Comparison of ENCODE assay signal across 24 cellular contexts in the genomic region with DNA sequence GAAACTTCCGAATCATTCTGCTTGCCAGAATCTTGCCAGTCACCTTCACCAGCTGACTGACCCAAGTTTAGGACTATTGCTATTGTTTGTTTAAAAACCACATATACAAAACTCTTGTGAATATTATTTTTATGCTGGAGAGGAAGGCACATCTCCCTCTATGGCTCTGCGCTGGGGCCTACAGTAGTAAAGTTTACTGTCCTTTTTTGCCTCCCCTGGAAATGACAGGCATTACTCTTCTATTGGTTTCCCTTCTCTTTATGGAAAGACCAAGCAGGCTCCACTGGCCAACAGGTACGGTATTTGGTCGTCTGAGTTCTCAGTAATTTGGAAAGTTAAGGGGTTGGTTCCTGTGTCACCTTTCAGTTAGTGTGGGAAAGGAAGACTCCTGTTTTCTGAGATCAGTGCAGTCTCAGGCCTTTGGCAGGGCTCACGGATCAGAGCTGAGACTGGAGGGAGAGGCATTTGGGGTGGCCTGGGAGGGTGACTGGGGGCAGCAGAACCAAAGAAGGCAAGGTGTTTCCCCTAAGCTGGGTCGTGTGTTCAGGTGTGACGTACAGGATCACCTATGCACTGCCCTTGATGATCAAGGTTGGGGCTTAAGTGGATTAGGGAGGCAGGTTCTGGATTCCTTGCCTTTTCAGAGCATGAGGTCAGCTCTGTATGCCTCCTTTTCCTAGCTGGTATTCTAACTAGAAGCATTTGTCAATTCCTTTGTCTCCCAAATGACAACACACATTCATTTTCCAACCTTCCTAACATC. TPM values are rescaled to one million over a fixed set of nuclear protein-coding genes. Genes with fewer than 3 reads are reported as not detected.
DNase-seq lines count a peak whose midpoint lies in the region; ATAC-seq, FAIRE-seq and TF ChIP-seq lines count a peak whose summit lies in the region.
"Had no signal": no experiment of that assay in that cellular context is flagged by ENCODE, and none has a peak within 500 bp of the region (broad histone marks: within the 10 kb centered on the region; RNA-seq: fewer than 3 reads in every experiment).

No MANE protein-coding gene starts in this region.

- H3K4me1 Mint-ChIP-seq in GM23338: peaks cover 12% of the 10 kb centered on the region
- H3K4me1 Mint-ChIP-seq in activated T-helper 17 cell treated with anti-CD3 and anti-CD28 coated beads, Interleukin-2, amount 50 U/mL, for 72 hours: no peaks in the 10 kb centered on the region
- H3K4me1 Mint-ChIP-seq: CD4-positive, alpha-beta memory T cell had no signal

- CTCF ChIA-PET in K562 (lab: Yijun Ruan, JAX; ENCODE audit: low intra/inter-chr PET ratio): no interaction called here
- CTCF ChIA-PET in HEK293T (lab: Yijun Ruan, JAX): interaction anchor here (0.6 kb wide), 1 partner anchor 1447 kb away, joined by 3 read pairs; no protein-coding TSS in a partner anchor

- H3K27me3 Mint-ChIP-seq in GM23338 (ENCODE audit: insufficient read depth, low read depth, poor library complexity): peaks cover 4% of the 10 kb centered on the region
- peaks cover 5% of the 10 kb centered on the region for H3K27me3 Mint-ChIP-seq in activated T-helper 17 cell treated with anti-CD3 and anti-CD28 coated beads, Interleukin-2, amount 50 U/mL, for 72 hours

- H3K4me1 ChIP-seq in GM23338 (ENCODE audit: insufficient read depth) (no peaks in the 10 kb centered on the region), K562 (replicated peaks in 1 of 2; ENCODE audit: control insufficient read depth in 2 of 2, insufficient read depth in 2 of 2, low read length in 2 of 2) (no peaks in the 10 kb centered on the region), trophoblast cell (ENCODE audit: control insufficient read depth in 1 of 2, insufficient read depth in 2 of 2, low read length in 2 of 2) (peaks cover 7 to 8% of the 10 kb centered on the region in 2 experiments)
- H3K4me1 ChIP-seq: BLaER1 had no signal

- no peak overlapping the region for H2BK5ac ChIP-seq in trophoblast cell (ENCODE audit: low read depth, low read length, poor library complexity)

- H3K14ac ChIP-seq in trophoblast cell (ENCODE audit: low read length): no peak overlapping the region

- no peaks in the 10 kb centered on the region for H3K36me3 Mint-ChIP-seq in GM23338 (ENCODE audit: low read depth)
- H3K36me3 Mint-ChIP-seq in activated T-helper 17 cell treated with anti-CD3 and anti-CD28 coated beads, Interleukin-2, amount 50 U/mL, for 72 hours (ENCODE audit: low read depth): no peaks in the 10 kb centered on the region
- H3K36me3 Mint-ChIP-seq: CD4-positive, alpha-beta memory T cell had no signal

- no peak overlapping the region for H3K4ac ChIP-seq in trophoblast cell (ENCODE audit: low read depth, low read length)

- no peak overlapping the region for H4K8ac ChIP-seq in trophoblast cell (ENCODE audit: low read depth, low read length)

- DNase-seq in GM23338 (ENCODE audit: low spot score): peak; percentile 42
- no peak for DNase-seq in K562 (ENCODE audit: extremely low read depth in 1 of 4, low spot score in 3 of 4)
- DNase-seq in islet precursor cell: peak; percentile 67
- peak in 1 of 2 donors; percentile 32 for DNase-seq in trophoblast cell
- no peak for DNase-seq in HEK293T (ENCODE audit: extremely low spot score)
- no peak for DNase-seq in stimulated activated naive CD4-positive, alpha-beta T cell treated with Interleukin-2 at 50 U/mL for 16 hours (lab: John Stamatoyannopoulos, UW)
- DNase-seq: CD4-positive, alpha-beta memory T cell; DMS53; EL; HCEC 1CT; KG1; MV-4-11; NCI-H1417; NCI-H187; NCI-H2227 treated with DMSO at 0.1 percent for 48 hours; NCI-H510A treated with DMSO at 0.1 percent for 48 hours; NCI-H774; OCI-M1; Right ventricle myocardium superior had no signal

- no peak overlapping the region for H2AFZ ChIP-seq in GM23338
- H2AFZ ChIP-seq in K562 (ENCODE audit: low read depth, low read length): no peak overlapping the region
- H2AFZ ChIP-seq in trophoblast cell (ENCODE audit: insufficient read depth, low read length, poor library complexity): no peak overlapping the region

- H3K9ac ChIP-seq in K562 (ENCODE audit: insufficient read depth in 1 of 2, low read depth in 2 of 2, low read length in 2 of 2) (no peak overlapping the region), trophoblast cell (ENCODE audit: low read length) (no peak overlapping the region)
- H3K9ac ChIP-seq: BLaER1 had no signal

- intact Hi-C loops in K562 (cut with micrococcal nuclease): no loop called here

- no peak overlapping the region for H2BK12ac ChIP-seq in trophoblast cell (ENCODE audit: low read length)

- H3K18ac ChIP-seq in trophoblast cell (ENCODE audit: low read length): no peak overlapping the region

- 23% methylated on average over 7 of the region's 7 CpGs for WGBS in K562 (ENCODE audit: insufficient coverage, low coverage, missing lambda C conversion rate)
- no CpG with 5 or more reads among the region's 7 CpGs for WGBS in trophoblast cell (ENCODE audit: extremely low coverage, insufficient coverage, insufficient read length)

- no peak overlapping the region for H2AK5ac ChIP-seq in trophoblast cell (ENCODE audit: low read length)

- H3K4me2 ChIP-seq in GM23338: no peak overlapping the region; the same call in 1 of the 2 replicates
- H3K4me2 ChIP-seq in K562 (ENCODE audit: insufficient read depth, low read length): no peak overlapping the region
- H3K4me2 ChIP-seq in trophoblast cell (ENCODE audit: low read length): peak overlapping the region; percentile 11
- H3K4me2 ChIP-seq: BLaER1 had no signal

- peaks cover 3% of the 10 kb centered on the region for H3K79me1 ChIP-seq in trophoblast cell (ENCODE audit: low read length)

- no peak overlapping the region for H3K23ac ChIP-seq in trophoblast cell (ENCODE audit: low read length)

- TF ChIP-seq EP300 in K562 (IDR thresholded peaks at IDR 0.05; ENCODE audit: low read length): no peak

- no peak overlapping the region for H2BK120ac ChIP-seq in trophoblast cell (ENCODE audit: insufficient read depth, low read length, poor library complexity)

- TF ChIP-seq RAD21 in K562 (CRISPR knock-in tag; conservative IDR thresholded peaks at IDR 0.05 in 1 of 2, IDR thresholded peaks at IDR 0.05 in 1 of 2): no peak

- POLR2A ChIA-PET in K562 (lab: Yijun Ruan, JAX) (no interaction called here), HEK293T (lab: Yijun Ruan, JAX) (no interaction called here)

- H3K9me3 ChIP-seq in K562 (replicated peaks; ENCODE audit: control insufficient read depth, insufficient read depth, low read depth, low read length) (no peaks in the 10 kb centered on the region), trophoblast cell (ENCODE audit: insufficient read depth, low read depth, low read length) (no peaks in the 10 kb centered on the region)
- H3K9me3 ChIP-seq: BLaER1 had no signal

- peak overlapping the region; percentile 25 for H4K91ac ChIP-seq in trophoblast cell (ENCODE audit: low read depth, low read length)

- no peak overlapping the region for H3K27ac Mint-ChIP-seq in GM23338
- no peak overlapping the region for H3K27ac Mint-ChIP-seq in activated T-helper 17 cell treated with anti-CD3 and anti-CD28 coated beads, Interleukin-2, amount 50 U/mL, for 72 hours
- H3K27ac Mint-ChIP-seq: CD4-positive, alpha-beta memory T cell had no signal

- ATAC-seq in GM23338 (peak; percentile 80), K562 (peak; percentile 59), GM18868 (IDR thresholded peaks at IDR 0.05; ENCODE audit: unreplicated experiment) (no peak)
- ATAC-seq in activated T-helper 17 cell treated with anti-CD3 and anti-CD28 coated beads, Interleukin-2, amount 50 U/mL, for 72 hours (replicated peaks): no peak

- H3K9me1 ChIP-seq in K562 (ENCODE audit: control insufficient read depth, insufficient read depth, low read length): no peaks in the 10 kb centered on the region

- no peaks in the 10 kb centered on the region for H3F3A ChIP-seq in GM23338 (replicated peaks; ENCODE audit: low read depth)

- H3K79me2 ChIP-seq in GM23338 (replicated peaks; ENCODE audit: insufficient read depth) (no peaks in the 10 kb centered on the region), K562 (ENCODE audit: control insufficient read depth, insufficient read depth, low read length) (no peaks in the 10 kb centered on the region), trophoblast cell (ENCODE audit: control insufficient read depth, insufficient read depth, low read length, poor library complexity) (no peaks in the 10 kb centered on the region)

- no peaks in the 10 kb centered on the region for H3K36me3 ChIP-seq in GM23338 (ENCODE audit: insufficient read depth)
- no peaks in the 10 kb centered on the region for H3K36me3 ChIP-seq in K562 (ENCODE audit: control insufficient read depth, insufficient read depth, low read length)
- H3K36me3 ChIP-seq in trophoblast cell (ENCODE audit: control insufficient read depth in 1 of 2, insufficient read depth in 2 of 2, low read length in 2 of 2): no peaks in the 10 kb centered on the region
- H3K36me3 ChIP-seq: BLaER1 had no signal

- no peak overlapping the region for H4K12ac ChIP-seq in trophoblast cell (ENCODE audit: low read depth, low read length)

- H3K4me3 ChIP-seq in GM23338 (no peak overlapping the region), K562 (no peak overlapping the region), trophoblast cell (ENCODE audit: low read depth, low read length) (no peak overlapping the region)
- H3K4me3 ChIP-seq: BLaER1 had no signal

- H3K4me3 Mint-ChIP-seq in GM23338: no peak overlapping the region
- H3K4me3 Mint-ChIP-seq in activated T-helper 17 cell treated with anti-CD3 and anti-CD28 coated beads, Interleukin-2, amount 50 U/mL, for 72 hours: no peak overlapping the region
- H3K4me3 Mint-ChIP-seq: CD4-positive, alpha-beta memory T cell had no signal

- in situ Hi-C loops in K562 (cut with MboI): no loop called here

- no peaks in the 10 kb centered on the region for H3K9me2 ChIP-seq in GM23338 (ENCODE audit: insufficient read depth)

- H3K27me3 ChIP-seq in GM23338 (ENCODE audit: insufficient read depth): no peaks in the 10 kb centered on the region
- peaks cover 3 to 10% of the 10 kb centered on the region in 2 experiments; a peak in 3 of 5 replicates for H3K27me3 ChIP-seq in K562 (ENCODE audit: control insufficient read depth in 2 of 2, insufficient read depth in 2 of 2, low read length in 2 of 2)
- no peaks in the 10 kb centered on the region for H3K27me3 ChIP-seq in trophoblast cell (ENCODE audit: insufficient read depth, low read length)
- H3K27me3 ChIP-seq: BLaER1 had no signal

- H3K27ac ChIP-seq in GM23338 (ENCODE audit: low read depth) (no peak overlapping the region), K562 (ENCODE audit: extremely low read depth, low read depth, low read length) (no peak overlapping the region), trophoblast cell (ENCODE audit: low read depth, low read length) (peak overlapping the region; percentile 35)
- H3K27ac ChIP-seq: BLaER1 had no signal

- no peaks in the 10 kb centered on the region for H3K9me3 Mint-ChIP-seq in GM23338
- H3K9me3 Mint-ChIP-seq in activated T-helper 17 cell treated with anti-CD3 and anti-CD28 coated beads, Interleukin-2, amount 50 U/mL, for 72 hours: no peaks in the 10 kb centered on the region
- H3K9me3 Mint-ChIP-seq: CD4-positive, alpha-beta memory T cell had no signal

- BruUV-seq in K562 (replicated peaks; lab: Mats Ljungman, UMichigan): no TSS peak

- no peak for FAIRE-seq in K562 (lab: Jason Lieb, UNC)
- FAIRE-seq: GM12892, GM18507 had no signal

- H4K20me1 ChIP-seq in GM23338 (replicated peaks; ENCODE audit: insufficient read depth): no peaks in the 10 kb centered on the region
- no peaks in the 10 kb centered on the region for H4K20me1 ChIP-seq in K562 (replicated peaks; ENCODE audit: control insufficient read depth, insufficient read depth, low read length)
- H4K20me1 ChIP-seq: BLaER1 had no signal

- no peak for TF ChIP-seq CTCF in GM23338 (conservative IDR thresholded peaks at IDR 0.05; ENCODE audit: low read depth in 2 of 2)
- no peak for TF ChIP-seq CTCF in K562 (IDR thresholded peaks at IDR 0.05 in 2 of 3, conservative IDR thresholded peaks at IDR 0.05 in 1 of 3; ENCODE audit: insufficient read depth in 2 of 3, low read depth in 1 of 3, low read length in 3 of 3)

- no peak for TF ChIP-seq POLR2A in K562 (conservative IDR thresholded peaks at IDR 0.05)

RNA-seq across cellular contexts. Expression of gene KIF5B, which starts 16.0 kb away (rescaled TPM):
- total RNA-seq in GM23338 (2014; rRNA removed; shearing (Covaris generic)): 81.8 and 86.4 TPM in 2 replicates
- polyA plus RNA-seq in GM23338 (2016; fragmentation: Nextera tagmentation; extraction: Ambion mirVana) (49.5 and 63.5 TPM in 2 replicates), K562 (2011; rRNA removed) (39.2 and 49.4 TPM in 2 replicates), K562 (2014; fragmentation: Illumina TruSeq; extraction: Trizol) (70.3 and 78.1 TPM in 2 replicates), K562 (2014; fragmentation: Nextera tagmentation; extraction: Ambion mirVana) (10 to 100 TPM; 24.4 to 29.8 TPM), K562 (2014; rRNA removed) (40.3 and 46.2 TPM in 2 replicates)
- 12.1 and 40.7 TPM in 2 replicates for total RNA-seq in K562 (2011; cell fraction: chromatin; rRNA removed; ENCODE audit: low replicate concordance)
- 9.5 and 10.9 TPM in 2 replicates for total RNA-seq in K562 (2011; cell fraction: nucleolus; rRNA removed)
- 17.3 and 22.1 TPM in 2 replicates for total RNA-seq in K562 (2011; cell fraction: nucleoplasm; rRNA removed)
- total RNA-seq in K562 (2014; rRNA removed) (61.5 and 68.9 TPM in 2 replicates), K562 (2014; rRNA removed; fragmentation: Illumina TruSeq; extraction: Trizol) (94.4 and 107 TPM in 2 replicates), K562 (2015; rRNA removed; fragmentation: Illumina TruSeq; extraction: Trizol) (87.2 and 93.1 TPM in 2 replicates), K562 (2021) (70.2 and 77.9 TPM in 2 replicates)
- polyA plus RNA-seq in K562 (2011; cell fraction: cytosol; rRNA removed): 8.2 and 15.4 TPM in 2 replicates
- polyA plus RNA-seq in K562 (2011; cell fraction: nucleus; rRNA removed): 10.7 and 15.8 TPM in 2 replicates
- polyA plus RNA-seq in K562 (2012): 50.4 and 51.7 TPM in 2 replicates
- polyA minus RNA-seq in K562 (2011; rRNA and poly(A)+ RNA removed): 116 and 143 TPM in 2 replicates
- 47.3 and 50.2 TPM in 2 replicates for polyA minus RNA-seq in K562 (2011; cell fraction: cytosol; rRNA and poly(A)+ RNA removed)
- polyA minus RNA-seq in K562 (2011; cell fraction: nucleus; rRNA and poly(A)+ RNA removed): 17.5 and 33.8 TPM in 2 replicates
- polyA plus RNA-seq in trophoblast cell (2013): 99.0 and 102 TPM in 2 replicates
- total RNA-seq in activated T-helper 17 cell treated with anti-CD3 and anti-CD28 coated beads, Interleukin-2, amount 50 U/mL, for 72 hours: 10 to 100 TPM; 44.7 to 72.2 TPM

Comparison
In these comparisons a context has a peak if more than half of its experiments do, and no peak if none do; other contexts are left out.
1. ATAC-seq: peak in GM23338 (single experiment) and K562 (single experiment); none in GM18868 (single experiment) and activated T-helper 17 cell treated with anti-CD3 and anti-CD28 coated beads, Interleukin-2, amount 50 U/mL, for 72 hours (single experiment).
2. DNase-seq: peak in GM23338 (single experiment) and islet precursor cell (single experiment); none in K562 (0 of 4), HEK293T (single experiment) and stimulated activated naive CD4-positive, alpha-beta T cell treated with Interleukin-2 at 50 U/mL for 16 hours (single experiment).